8 cellular contexts compared by ENCODE assay signal in genomic region chr6:25053875-25054371, GRCh38.
DNase-seq lines count a peak whose midpoint lies in the region; ATAC-seq lines count a peak whose summit lies in the region.

No MANE protein-coding gene starts in this region.

- peak overlapping the region; percentile 44 for H3K27ac Mint-ChIP-seq in activated CD8-positive, alpha-beta T cell treated with anti-CD3 and anti-CD28 coated beads, Interleukin-2, amount 10 ng/mL, durations not matched to agents 7 days and 5 days

- peaks cover 7% of the 10 kb centered on the region for H3K36me3 Mint-ChIP-seq in activated CD8-positive, alpha-beta T cell treated with anti-CD3 and anti-CD28 coated beads, Interleukin-2, amount 10 ng/mL, durations not matched to agents 7 days and 5 days (ENCODE audit: low read depth)

- DNase-seq in DMS 273 treated with DMSO at 0.1 percent for 48 hours (lab: John Stamatoyannopoulos, UW) (peak; percentile 23), non-pigmented ciliary epithelial cell (ENCODE audit: low read depth) (peak; percentile 38), NCI-H2227 treated with DMSO at 0.1 percent for 48 hours (lab: John Stamatoyannopoulos, UW) (no peak), HuH-7 (ENCODE audit: low spot score) (no peak)
- DNase-seq in activated CD8-positive, alpha-beta T cell treated with anti-CD3 and anti-CD28 coated beads, Interleukin-2, amount 10 ng/mL, durations not matched to agents 7 days and 5 days, result no peak
- DNase-seq in stimulated activated CD4-positive, alpha-beta T cell treated with anti-CD3 and anti-CD28 coated beads, Interleukin-4, amount 100 ng/mL, for 4 hours, result no peak

- peaks cover 89% of the 10 kb centered on the region for H3K4me1 Mint-ChIP-seq in activated CD8-positive, alpha-beta T cell treated with anti-CD3 and anti-CD28 coated beads, Interleukin-2, amount 10 ng/mL, durations not matched to agents 7 days and 5 days (ENCODE audit: low read depth)

- CTCF ChIA-PET in activated CD8-positive, alpha-beta T cell treated with anti-CD3 and anti-CD28 coated beads, Interleukin-2, amount 10 ng/mL, durations not matched to agents 7 days and 5 days (lab: Charles Lee), result interaction anchor here (1.0 to 7.4 kb wide), 13 partner anchors 8 to 120 kb away, joined by 3 to 81 read pairs (median 5); no protein-coding TSS in a partner anchor

- H3K4me3 Mint-ChIP-seq in activated CD8-positive, alpha-beta T cell treated with anti-CD3 and anti-CD28 coated beads, Interleukin-2, amount 10 ng/mL, durations not matched to agents 7 days and 5 days, result no peak overlapping the region

- no peaks in the 10 kb centered on the region for H3K9me3 Mint-ChIP-seq in activated CD8-positive, alpha-beta T cell treated with anti-CD3 and anti-CD28 coated beads, Interleukin-2, amount 10 ng/mL, durations not matched to agents 7 days and 5 days (ENCODE audit: insufficient read depth)

- peak; percentile 83 for ATAC-seq in GM19397 (IDR thresholded peaks at IDR 0.05; ENCODE audit: unreplicated experiment)
- ATAC-seq in HG03354 (IDR thresholded peaks at IDR 0.05; ENCODE audit: poor library complexity, severe bottlenecking, unreplicated experiment), result peak; percentile 78
- no peak for ATAC-seq in activated CD8-positive, alpha-beta T cell treated with anti-CD3 and anti-CD28 coated beads, Interleukin-2, amount 10 ng/mL, durations not matched to agents 7 days and 5 days

- POLR2A ChIA-PET in activated CD8-positive, alpha-beta T cell treated with anti-CD3 and anti-CD28 coated beads, Interleukin-2, amount 10 ng/mL, durations not matched to agents 7 days and 5 days (lab: Charles Lee), result interaction anchor here (0.9 to 1.5 kb wide), 4 partner anchors 10 to 26 kb away, joined by 3 to 6 read pairs (median 3); no protein-coding TSS in a partner anchor

- no peaks in the 10 kb centered on the region for H3K27me3 Mint-ChIP-seq in activated CD8-positive, alpha-beta T cell treated with anti-CD3 and anti-CD28 coated beads, Interleukin-2, amount 10 ng/mL, durations not matched to agents 7 days and 5 days (ENCODE audit: low read depth)

Comparison
In these comparisons a context has a peak if more than half of its experiments do, and no peak if none do; other contexts are left out.
1. DNase-seq: peak in DMS 273 treated with DMSO at 0.1 percent for 48 hours (single experiment) and non-pigmented ciliary epithelial cell (single experiment); none in activated CD8-positive, alpha-beta T cell treated with anti-CD3 and anti-CD28 coated beads, Interleukin-2, amount 10 ng/mL, durations not matched to agents 7 days and 5 days (single experiment), stimulated activated CD4-positive, alpha-beta T cell treated with anti-CD3 and anti-CD28 coated beads, Interleukin-4, amount 100 ng/mL, for 4 hours (0 of 2), NCI-H2227 treated with DMSO at 0.1 percent for 48 hours (single experiment) and HuH-7 (single experiment).